Comparison of ENCODE assay signal across 10 cellular contexts in the genomic region with DNA sequence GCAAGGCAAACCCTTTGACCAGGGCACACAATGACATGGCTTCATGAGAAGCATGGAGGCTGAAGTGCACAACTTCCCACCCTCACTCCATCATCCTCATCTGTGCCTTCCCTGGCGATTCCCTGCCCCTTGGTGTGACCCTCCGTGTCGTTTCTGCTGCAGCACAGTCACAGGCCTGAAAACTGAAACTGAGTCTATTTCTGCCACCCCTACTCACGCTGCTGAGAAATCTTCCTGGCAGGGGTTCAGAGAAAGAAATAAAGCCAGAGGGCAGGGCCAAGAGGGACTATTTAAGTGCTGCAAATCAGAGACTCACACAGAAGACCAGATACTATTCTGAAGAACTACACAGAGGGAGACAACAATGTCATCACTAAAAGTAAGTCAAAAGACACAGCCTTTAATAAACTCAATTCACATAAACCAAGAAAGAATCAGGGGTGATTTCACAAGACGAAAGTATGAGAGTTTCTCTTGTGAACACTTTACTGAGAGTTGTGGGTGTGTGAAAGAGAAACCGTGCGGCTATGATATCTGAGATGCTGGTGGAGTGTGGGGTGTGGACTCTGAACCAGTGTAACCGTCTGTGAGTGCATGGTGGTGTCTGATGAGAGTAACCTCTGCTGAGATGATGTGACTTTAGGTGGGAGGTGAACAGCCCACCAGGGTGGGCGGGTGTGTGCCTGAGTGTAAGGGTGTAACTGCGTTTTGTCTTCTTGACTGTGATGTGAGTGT. TPM values are rescaled to one million over a fixed set of nuclear protein-coding genes. Genes with fewer than 3 reads are reported as not detected.
DNase-seq lines count a peak whose midpoint lies in the region; ATAC-seq and TF ChIP-seq lines count a peak whose summit lies in the region.
"Had no signal": no experiment of that assay in that cellular context is flagged by ENCODE, and none has a peak within 500 bp of the region (broad histone marks: within the 10 kb centered on the region; RNA-seq: fewer than 3 reads in every experiment).

No MANE protein-coding gene starts in this region.

- H3K4me3 ChIP-seq in HEK293 (ENCODE audit: low read depth, low read length) = no peak overlapping the region
- H3K4me3 ChIP-seq in prostate gland = no peak overlapping the region
- no peak overlapping the region for H3K4me3 ChIP-seq in dorsolateral prefrontal cortex

- H3K4me3 Mint-ChIP-seq in activated CD4-positive, alpha-beta T cell treated with anti-CD3 and anti-CD28 coated beads, Interleukin-2, amount 10 ng/mL, durations not matched to agents 24 days and 14 days = peak overlapping the region; percentile 76

- H3K36me3 ChIP-seq in HEK293 (ENCODE audit: control insufficient read depth in 2 of 2, insufficient read depth in 1 of 2, low read length in 2 of 2) = no peaks in the 10 kb centered on the region
- H3K36me3 ChIP-seq in prostate gland = no peaks in the 10 kb centered on the region

- WGBS in prostate gland = 41% methylated on average over 10 of the region's 10 CpGs

- H3K27me3 Mint-ChIP-seq in activated CD4-positive, alpha-beta T cell treated with anti-CD3 and anti-CD28 coated beads, Interleukin-2, amount 10 ng/mL, durations not matched to agents 24 days and 14 days = no peaks in the 10 kb centered on the region

- CTCF ChIA-PET in HEK293 (lab: Yijun Ruan, JAX) = interaction anchor here (0.6 to 3.2 kb wide), 2 partner anchors 10 to 165 kb away, joined by 4 to 13 read pairs; no protein-coding TSS in a partner anchor

- intact Hi-C loops in activated CD4-positive, alpha-beta T cell treated with anti-CD3 and anti-CD28 coated beads, Interleukin-2, amount 10 ng/mL, durations not matched to agents 24 days and 14 days (cut with micrococcal nuclease) = loop anchor here (1.0 to 5.0 kb wide), 6 partner anchors 25 to 232 kb away; a partner anchor contains a TSS
- intact Hi-C loops in prostate gland (cut with DNase I) (no loop called here), dorsolateral prefrontal cortex (cut with DNase I) (no loop called here)

- TF ChIP-seq CTCF in HEK293 (tag by site-specific recombination; IDR thresholded peaks at IDR 0.05) (no peak), prostate gland (IDR thresholded peaks at IDR 0.05) (no peak), dorsolateral prefrontal cortex (IDR thresholded peaks at IDR 0.05 in 54 of 56, conservative IDR thresholded peaks at IDR 0.05 in 2 of 56; ENCODE audit: low read depth in 1 of 56, partially characterized antibody in 56 of 56) (no peak)

- H3K27me3 ChIP-seq in prostate gland (replicated peaks; ENCODE audit: insufficient read depth) (no peaks in the 10 kb centered on the region), dorsolateral prefrontal cortex (peaks cover 0 to 8% (median 0%) of the 10 kb centered on the region in 45 donors)

- H3K9me3 ChIP-seq in HEK293 (ENCODE audit: control insufficient read depth, insufficient read depth, low read depth, low read length) = no peaks in the 10 kb centered on the region
- no peaks in the 10 kb centered on the region for H3K9me3 ChIP-seq in prostate gland

- no peaks in the 10 kb centered on the region for H3K9me3 Mint-ChIP-seq in activated CD4-positive, alpha-beta T cell treated with anti-CD3 and anti-CD28 coated beads, Interleukin-2, amount 10 ng/mL, durations not matched to agents 24 days and 14 days

- no peak for TF ChIP-seq POLR2A in prostate gland (IDR thresholded peaks at IDR 0.05)

- peak; percentile 83 for DNase-seq in activated CD4-positive, alpha-beta T cell treated with anti-CD3 and anti-CD28 coated beads, Interleukin-2, amount 10 ng/mL, durations not matched to agents 24 days and 14 days
- no peak for DNase-seq in prostate gland (ENCODE audit: low spot score)
- no peak for DNase-seq in COLO829 (ENCODE audit: low spot score)
- no peak for DNase-seq in Kasumi-1 (lab: John Stamatoyannopoulos, UW)
- DNase-seq in AG20443 (ENCODE audit: low spot score) = no peak
- no peak for DNase-seq in dorsolateral prefrontal cortex
- DNase-seq: H7 had no signal

- peak; percentile 73 for ATAC-seq in GM18498 (IDR thresholded peaks at IDR 0.05; ENCODE audit: unreplicated experiment)

- H3K4me1 Mint-ChIP-seq in activated CD4-positive, alpha-beta T cell treated with anti-CD3 and anti-CD28 coated beads, Interleukin-2, amount 10 ng/mL, durations not matched to agents 24 days and 14 days = peaks cover 42% of the 10 kb centered on the region

- H3K27ac ChIP-seq in HEK293 (ENCODE audit: extremely low read depth, low read depth, low read length) (no peak overlapping the region), prostate gland (peak overlapping the region; percentile 50 to 77), dorsolateral prefrontal cortex (no peak overlapping the region)

- H3K36me3 Mint-ChIP-seq in activated CD4-positive, alpha-beta T cell treated with anti-CD3 and anti-CD28 coated beads, Interleukin-2, amount 10 ng/mL, durations not matched to agents 24 days and 14 days (ENCODE audit: low read depth) = peaks cover 2% of the 10 kb centered on the region

- POLR2A ChIA-PET in HEK293 (lab: Yijun Ruan, JAX) = no interaction called here

- H3K4me1 ChIP-seq in HEK293 (ENCODE audit: control insufficient read depth, insufficient read depth, low read length) (peaks cover 5% of the 10 kb centered on the region; the same call in 1 of the 2 replicates), prostate gland (replicated peaks) (peaks cover 8% of the 10 kb centered on the region)

- H3K27ac Mint-ChIP-seq in activated CD4-positive, alpha-beta T cell treated with anti-CD3 and anti-CD28 coated beads, Interleukin-2, amount 10 ng/mL, durations not matched to agents 24 days and 14 days = peak overlapping the region; percentile 80

TF ChIP-seq in HEK293, 187 proteins besides CTCF, POLR2A, EP300 and RAD21:
- peak; percentile 82 for TF ChIP-seq ZNF660 (tag by site-specific recombination; IDR thresholded peaks at IDR 0.05)
- TF ChIP-seq ZFHX2 (tag by site-specific recombination; conservative IDR thresholded peaks at IDR 0.05) = peak; percentile 86
- TF ChIP-seq, protein P1, sequence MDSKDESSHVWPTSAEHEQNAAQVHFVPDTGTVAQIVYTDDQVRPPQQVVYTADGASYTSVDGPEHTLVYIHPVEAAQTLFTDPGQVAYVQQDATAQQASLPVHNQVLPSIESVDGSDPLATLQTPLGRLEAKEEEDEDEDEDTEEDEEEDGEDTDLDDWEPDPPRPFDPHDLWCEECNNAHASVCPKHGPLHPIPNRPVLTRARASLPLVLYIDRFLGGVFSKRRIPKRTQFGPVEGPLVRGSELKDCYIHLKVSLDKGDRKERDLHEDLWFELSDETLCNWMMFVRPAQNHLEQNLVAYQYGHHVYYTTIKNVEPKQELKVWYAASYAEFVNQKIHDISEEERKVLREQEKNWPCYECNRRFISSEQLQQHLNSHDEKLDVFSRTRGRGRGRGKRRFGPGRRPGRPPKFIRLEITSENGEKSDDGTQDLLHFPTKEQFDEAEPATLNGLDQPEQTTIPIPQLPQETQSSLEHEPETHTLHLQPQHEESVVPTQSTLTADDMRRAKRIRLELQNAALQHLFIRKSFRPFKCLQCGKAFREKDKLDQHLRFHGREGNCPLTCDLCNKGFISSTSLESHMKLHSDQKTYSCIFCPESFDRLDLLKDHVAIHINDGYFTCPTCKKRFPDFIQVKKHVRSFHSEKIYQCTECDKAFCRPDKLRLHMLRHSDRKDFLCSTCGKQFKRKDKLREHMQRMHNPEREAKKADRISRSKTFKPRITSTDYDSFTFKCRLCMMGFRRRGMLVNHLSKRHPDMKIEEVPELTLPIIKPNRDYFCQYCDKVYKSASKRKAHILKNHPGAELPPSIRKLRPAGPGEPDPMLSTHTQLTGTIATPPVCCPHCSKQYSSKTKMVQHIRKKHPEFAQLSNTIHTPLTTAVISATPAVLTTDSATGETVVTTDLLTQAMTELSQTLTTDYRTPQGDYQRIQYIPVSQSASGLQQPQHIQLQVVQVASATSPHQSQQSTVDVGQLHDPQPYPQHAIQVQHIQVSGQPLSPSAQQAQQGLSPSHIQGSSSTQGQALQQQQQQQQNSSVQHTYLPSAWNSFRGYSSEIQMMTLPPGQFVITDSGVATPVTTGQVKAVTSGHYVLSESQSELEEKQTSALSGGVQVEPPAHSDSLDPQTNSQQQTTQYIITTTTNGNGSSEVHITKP (tag by site-specific recombination; IDR thresholded peaks at IDR 0.05) = peak; percentile 36; the same call in 1 of the 2 replicates
- TF ChIP-seq ZNF221 (tag by site-specific recombination; IDR thresholded peaks at IDR 0.05; ENCODE audit: borderline replicate concordance) = no peak
- peak; percentile 86 for TF ChIP-seq EGR2 (tag by site-specific recombination; IDR thresholded peaks at IDR 0.05; ENCODE audit: low read depth)

RNA-seq across cellular contexts. Expression of a gene that starts 23.5 kb away (rescaled TPM):
- not detected in 2 replicates for total RNA-seq in activated CD4-positive, alpha-beta T cell treated with anti-CD3 and anti-CD28 coated beads, Interleukin-2, amount 10 ng/mL, durations not matched to agents 24 days and 14 days
- total RNA-seq in prostate gland (not detected), dorsolateral prefrontal cortex (1 to 10 TPM in 1 of 120 experiments, not detected in 119; 1.1 TPM)
- total RNA-seq: H7, urinary bladder had no signal

RNA-seq across cellular contexts. Expression of a gene that starts 25.1 kb away (rescaled TPM):
- not detected in 2 replicates for total RNA-seq in activated CD4-positive, alpha-beta T cell treated with anti-CD3 and anti-CD28 coated beads, Interleukin-2, amount 10 ng/mL, durations not matched to agents 24 days and 14 days
- total RNA-seq in prostate gland (not detected), dorsolateral prefrontal cortex (not detected)
- total RNA-seq: H7, urinary bladder had no signal

RNA-seq across cellular contexts. Expression of a gene that starts 58.6 kb away (rescaled TPM):
- total RNA-seq in activated CD4-positive, alpha-beta T cell treated with anti-CD3 and anti-CD28 coated beads, Interleukin-2, amount 10 ng/mL, durations not matched to agents 24 days and 14 days = 1.7 and 2.1 TPM in 2 replicates
- total RNA-seq in prostate gland (not detected), dorsolateral prefrontal cortex (1 to 10 TPM in 1 of 120 experiments, under 1 TPM in 2, not detected in 117; 0.78 to 1.3 (median 0.88) TPM)
- total RNA-seq: H7 had no signal

Comparison
In these comparisons a context has a peak if more than half of its experiments do, and no peak if none do; other contexts are left out.
1. H3K27ac ChIP-seq: peak in prostate gland (2 of 2); none in HEK293 (single experiment) and dorsolateral prefrontal cortex (0 of 59).